9 cellular contexts compared by ENCODE assay signal in the genomic region with DNA sequence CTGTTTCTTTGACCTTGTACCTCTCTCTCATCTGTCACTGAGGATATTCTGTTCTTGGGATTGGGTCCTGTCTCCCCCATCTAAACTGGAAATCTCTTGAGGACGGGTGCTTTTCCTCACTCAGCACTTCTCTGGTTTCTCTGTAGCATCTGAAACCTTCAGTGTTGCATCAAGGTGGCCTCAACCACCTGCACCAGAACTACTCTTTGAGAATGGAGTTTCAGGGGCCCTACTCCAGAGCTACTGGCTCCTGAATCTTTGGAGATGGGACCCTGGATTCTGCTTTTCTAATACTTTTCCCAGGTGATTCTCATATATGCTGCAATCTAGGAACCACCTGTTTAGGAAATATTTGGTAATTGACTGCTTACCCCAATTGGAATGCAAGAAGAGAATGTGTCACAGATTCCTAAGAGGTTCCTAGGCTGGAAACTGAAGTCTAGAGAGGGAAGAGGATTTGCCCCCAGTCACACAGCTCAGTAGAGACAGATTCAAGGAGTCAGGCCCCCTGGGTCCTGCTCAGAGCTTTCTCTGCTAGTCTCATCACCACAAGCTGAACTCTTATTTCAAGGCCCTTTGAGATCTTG. TPM values are rescaled to one million over a fixed set of nuclear protein-coding genes. Genes with fewer than 3 reads are reported as not detected.
DNase-seq lines count a peak whose midpoint lies in the region; ATAC-seq and TF ChIP-seq lines count a peak whose summit lies in the region.
"Had no signal": no experiment of that assay in that cellular context is flagged by ENCODE, and none has a peak within 500 bp of the region (broad histone marks: within the 10 kb centered on the region; RNA-seq: fewer than 3 reads in every experiment).

No MANE protein-coding gene starts in this region.

- H3K36me3 Mint-ChIP-seq in memory B cell, result peaks cover 22% of the 10 kb centered on the region

- in situ Hi-C loops in ACHN (cut with HindIII; ENCODE audit: low pct_ligation_motif_present, low pct_unique_long_range_greater_than_20kb, low sequenced_read_pairs), result no loop called here

- H3K4me1 ChIP-seq in PC-3 (ENCODE audit: insufficient read depth, low read length), result peaks cover 7% of the 10 kb centered on the region

- H3K9me3 Mint-ChIP-seq in memory B cell, result no peaks in the 10 kb centered on the region

- no peak overlapping the region for H3K9ac ChIP-seq in PC-3 (ENCODE audit: low read length)

- no peak overlapping the region for H2AFZ ChIP-seq in PC-3 (ENCODE audit: low read length)

- H3K27me3 Mint-ChIP-seq in memory B cell, result no peaks in the 10 kb centered on the region

- H3K4me3 Mint-ChIP-seq in memory B cell, result peak overlapping the region; percentile 70

- POLR2A ChIA-PET in PC-3 (lab: Charles Lee; ENCODE audit: unreplicated experiment), result no interaction called here

- H3K9me2 ChIP-seq in PC-3 (replicated peaks; ENCODE audit: low read length), result no peaks in the 10 kb centered on the region

- intact Hi-C loops in PC-3 (cut with micrococcal nuclease), result no loop called here

- DNase-seq in memory B cell (ENCODE audit: low spot score in 2 of 2) (no peak), PC-3 (no peak), superior temporal gyrus (ENCODE audit: extremely low spot score) (no peak), ACHN (no peak), kidney glomerular epithelial cell (lab: John Stamatoyannopoulos, UW) (no peak)
- DNase-seq: NCI-H226 had no signal

- no TSS peak for BruUV-seq in PC-3 (replicated peaks; lab: Mats Ljungman, UMichigan)

- H3K4me3 ChIP-seq in PC-3 (ENCODE audit: low read length), result no peak overlapping the region

- ATAC-seq in GM18867 (IDR thresholded peaks at IDR 0.05; ENCODE audit: unreplicated experiment) (peak; percentile 36), GM21717 (IDR thresholded peaks at IDR 0.05; ENCODE audit: unreplicated experiment) (peak; percentile 34), HG03460 (IDR thresholded peaks at IDR 0.05; ENCODE audit: unreplicated experiment) (peak; percentile 25), memory B cell (ENCODE audit: low read depth) (no peak), PC-3 (no peak)

- H3K27ac Mint-ChIP-seq in memory B cell, result peak overlapping the region; percentile 91

- H3K4me1 Mint-ChIP-seq in memory B cell, result peaks cover 65% of the 10 kb centered on the region

- no peak overlapping the region for H3K27ac ChIP-seq in PC-3 (ENCODE audit: low read length)

- no peaks in the 10 kb centered on the region for H3K9me3 ChIP-seq in PC-3 (ENCODE audit: low read length)

- no peaks in the 10 kb centered on the region for H4K20me1 ChIP-seq in PC-3 (ENCODE audit: low read length)

- no peak for TF ChIP-seq CTCF in PC-3 (conservative IDR thresholded peaks at IDR 0.05; ENCODE audit: low read depth, low read length)

- no peaks in the 10 kb centered on the region for H3K79me2 ChIP-seq in PC-3 (ENCODE audit: low read length)

- H3K27me3 ChIP-seq in PC-3 (ENCODE audit: low read length), result no peaks in the 10 kb centered on the region

- H3F3A ChIP-seq in PC-3 (ENCODE audit: low read length, unreplicated experiment), result no peaks in the 10 kb centered on the region

- CTCF ChIA-PET in PC-3 (lab: Charles Lee), result no interaction called here

- H3K36me3 ChIP-seq in PC-3 (ENCODE audit: low read depth, low read length), result no peaks in the 10 kb centered on the region

- H3K4me2 ChIP-seq in PC-3 (ENCODE audit: low read length), result no peak overlapping the region

RNA-seq across cellular contexts. Expression of gene EIF2D, which starts 48.8 kb away (rescaled TPM):
- 107 and 110 TPM in 2 replicates for total RNA-seq in PC-3 (2014; rRNA removed)

RNA-seq across cellular contexts. Expression of gene RASSF5, which starts 56.1 kb away (rescaled TPM):
- 15.5 and 16.0 TPM in 2 replicates for total RNA-seq in PC-3 (2014; rRNA removed)

Comparison
In these comparisons a context has a peak if more than half of its experiments do, and no peak if none do; other contexts are left out.
1. ATAC-seq: peak in GM18867 (single experiment), GM21717 (single experiment) and HG03460 (single experiment); none in memory B cell (single experiment) and PC-3 (single experiment).